Comparison of ENCODE assay signal across 2 cellular contexts in the genomic region with DNA sequence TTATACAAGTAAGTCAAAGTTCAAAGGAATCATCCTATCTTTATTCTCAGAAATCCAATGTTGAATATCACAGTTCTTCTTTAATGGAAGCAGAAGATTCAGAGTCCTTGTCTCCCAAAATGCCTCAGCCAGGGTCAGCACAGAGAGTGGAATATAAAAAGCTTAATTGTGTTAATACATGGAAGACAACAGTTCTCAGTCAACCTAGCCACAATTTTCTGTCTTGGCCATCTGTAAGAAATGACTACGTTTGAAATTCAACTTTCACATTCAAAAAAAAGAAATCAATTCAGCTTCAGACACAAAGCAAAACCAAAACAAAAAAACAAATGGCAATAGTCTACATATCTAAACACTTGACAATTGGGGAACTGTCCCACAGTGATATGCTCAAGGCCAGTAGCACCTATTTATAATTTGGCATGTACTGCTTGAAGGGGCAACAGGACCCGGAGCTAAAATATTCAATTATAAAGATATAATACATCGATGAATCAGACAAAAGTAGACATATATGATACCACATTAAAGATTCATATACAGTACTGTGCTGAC.
TF ChIP-seq lines count a peak whose summit lies in the region.

No MANE protein-coding gene starts in this region.

TF ChIP-seq in SK-N-SH, 30 proteins besides CTCF, POLR2A, EP300 and RAD21 (continued from another document):
- TF ChIP-seq, protein P1, sequence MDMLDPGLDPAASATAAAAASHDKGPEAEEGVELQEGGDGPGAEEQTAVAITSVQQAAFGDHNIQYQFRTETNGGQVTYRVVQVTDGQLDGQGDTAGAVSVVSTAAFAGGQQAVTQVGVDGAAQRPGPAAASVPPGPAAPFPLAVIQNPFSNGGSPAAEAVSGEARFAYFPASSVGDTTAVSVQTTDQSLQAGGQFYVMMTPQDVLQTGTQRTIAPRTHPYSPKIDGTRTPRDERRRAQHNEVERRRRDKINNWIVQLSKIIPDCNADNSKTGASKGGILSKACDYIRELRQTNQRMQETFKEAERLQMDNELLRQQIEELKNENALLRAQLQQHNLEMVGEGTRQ (IDR thresholded peaks at IDR 0.05; ENCODE audit: borderline replicate concordance, low read depth, low read length): no peak
- TF ChIP-seq YY1 (IDR thresholded peaks at IDR 0.05; ENCODE audit: low read depth): no peak
- TF ChIP-seq RXRA (IDR thresholded peaks at IDR 0.05; ENCODE audit: borderline replicate concordance, low read depth): no peak
- no peak for TF ChIP-seq CHD2 (IDR thresholded peaks at IDR 0.05; ENCODE audit: low read length, partially characterized antibody)

TF ChIP-seq in SK-N-SH treated with all-trans-retinoic acid at 6 μM for 48 hours, 23 proteins besides CTCF, POLR2A, EP300 and RAD21 (continued from another document):
- TF ChIP-seq ESRRG (CRISPR knock-in tag; IDR thresholded peaks at IDR 0.05): no peak
- TF ChIP-seq ARNTL (CRISPR knock-in tag; IDR thresholded peaks at IDR 0.05; ENCODE audit: borderline replicate concordance, low read depth): no peak
- TF ChIP-seq, protein P2, sequence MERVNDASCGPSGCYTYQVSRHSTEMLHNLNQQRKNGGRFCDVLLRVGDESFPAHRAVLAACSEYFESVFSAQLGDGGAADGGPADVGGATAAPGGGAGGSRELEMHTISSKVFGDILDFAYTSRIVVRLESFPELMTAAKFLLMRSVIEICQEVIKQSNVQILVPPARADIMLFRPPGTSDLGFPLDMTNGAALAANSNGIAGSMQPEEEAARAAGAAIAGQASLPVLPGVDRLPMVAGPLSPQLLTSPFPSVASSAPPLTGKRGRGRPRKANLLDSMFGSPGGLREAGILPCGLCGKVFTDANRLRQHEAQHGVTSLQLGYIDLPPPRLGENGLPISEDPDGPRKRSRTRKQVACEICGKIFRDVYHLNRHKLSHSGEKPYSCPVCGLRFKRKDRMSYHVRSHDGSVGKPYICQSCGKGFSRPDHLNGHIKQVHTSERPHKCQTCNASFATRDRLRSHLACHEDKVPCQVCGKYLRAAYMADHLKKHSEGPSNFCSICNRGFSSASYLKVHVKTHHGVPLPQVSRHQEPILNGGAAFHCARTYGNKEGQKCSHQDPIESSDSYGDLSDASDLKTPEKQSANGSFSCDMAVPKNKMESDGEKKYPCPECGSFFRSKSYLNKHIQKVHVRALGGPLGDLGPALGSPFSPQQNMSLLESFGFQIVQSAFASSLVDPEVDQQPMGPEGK (CRISPR knock-in tag; IDR thresholded peaks at IDR 0.05; ENCODE audit: borderline replicate concordance): no peak
- no peak for TF ChIP-seq ZNF565 (CRISPR knock-in tag; conservative IDR thresholded peaks at IDR 0.05; ENCODE audit: low read depth)
- no peak for TF ChIP-seq ISL1 (CRISPR knock-in tag; IDR thresholded peaks at IDR 0.05)
- no peak for TF ChIP-seq PPARA (CRISPR knock-in tag; IDR thresholded peaks at IDR 0.05; ENCODE audit: borderline replicate concordance)
- no peak for TF ChIP-seq ZFP30 (CRISPR knock-in tag; IDR thresholded peaks at IDR 0.05)
TF ChIP-seq in SK-N-SH treated with all-trans-retinoic acid at 6 μM for 48 hours: peak in this region for 0.
